In the genomic region with DNA sequence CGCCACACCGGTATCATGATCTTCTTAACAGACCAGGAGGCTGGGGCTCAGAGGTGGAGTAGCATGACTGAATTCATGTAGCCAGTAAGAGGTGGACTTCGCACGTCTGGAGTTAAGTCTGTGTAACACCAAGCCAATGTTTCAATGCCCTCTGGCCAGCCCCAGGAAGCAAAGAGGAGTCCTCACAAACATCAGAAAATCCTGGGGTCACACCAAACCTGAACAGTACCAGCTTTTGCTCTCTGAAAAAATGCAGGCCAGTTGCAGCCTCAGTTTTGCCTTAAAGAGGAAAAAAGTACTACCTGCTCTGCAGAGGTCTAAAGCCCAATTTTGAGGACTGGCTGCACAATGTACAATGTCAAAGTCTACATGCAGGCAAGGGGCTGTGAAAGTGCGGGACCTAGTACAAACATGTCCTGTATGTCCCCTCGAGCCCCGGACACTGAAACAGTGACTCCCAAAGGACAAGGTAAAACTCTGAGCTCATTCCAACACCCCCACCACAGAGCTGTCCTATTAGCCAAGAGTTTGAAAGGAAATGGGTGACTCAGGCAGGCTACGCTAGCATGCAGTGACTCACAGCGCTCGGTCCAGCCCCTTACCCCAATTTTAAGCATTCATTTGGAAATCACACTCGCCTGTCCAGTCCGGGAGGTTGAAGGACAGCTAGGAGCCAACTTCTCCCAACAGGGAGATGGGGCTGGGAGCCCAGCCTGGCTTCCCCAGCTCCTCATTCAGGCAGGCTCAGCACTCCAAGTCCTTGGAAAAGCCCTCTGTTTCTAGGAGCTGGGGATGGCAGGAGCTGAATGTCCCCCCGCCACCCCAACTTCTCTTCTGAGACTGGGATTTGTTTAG, we compare ENCODE assay signal across 8 cellular contexts. TPM values are rescaled to one million over a fixed set of nuclear protein-coding genes. Genes with fewer than 3 reads are reported as not detected.
DNase-seq lines count a peak whose midpoint lies in the region; ATAC-seq, FAIRE-seq and TF ChIP-seq lines count a peak whose summit lies in the region.

No MANE protein-coding gene starts in this region.

- TF ChIP-seq EP300 in suprapubic skin (IDR thresholded peaks at IDR 0.05) = no peak

- 27% methylated on average over 13 of the region's 13 CpGs for WGBS in suprapubic skin

- FAIRE-seq in HTR-8/SVneo (lab: Jason Lieb, UNC) (peak; percentile 94), kidney (lab: Jason Lieb, UNC) (no peak)

- peak overlapping the region; percentile 66 to 100 for H3K9ac ChIP-seq in kidney (ENCODE audit: low read length in 2 of 2)

- no peaks in the 10 kb centered on the region for H3K27me3 ChIP-seq in suprapubic skin

- H3K4me1 Mint-ChIP-seq in endothelial cell (ENCODE audit: unreplicated experiment) = peaks cover 57% of the 10 kb centered on the region

- DNase-seq in AG09319 (ENCODE audit: extremely low read depth, low read depth) (peak; percentile 63), HTR-8/SVneo (ENCODE audit: insufficient read length, low spot score) (peak; percentile 94), amygdala (lab: John Stamatoyannopoulos, UW) (peak in 36 of 56 donors; percentile 14 to 75 (median 42)), kidney (peak; percentile 86), suprapubic skin (ENCODE audit: low spot score in 2 of 2) (peak in 1 of 2 donors; percentile 85), endothelial cell (ENCODE audit: low spot score) (no peak)

- no peaks in the 10 kb centered on the region for H3K9me3 Mint-ChIP-seq in endothelial cell (ENCODE audit: unreplicated experiment)

- intact Hi-C loops in kidney (cut with DNase I) = no loop called here

- H3K27ac ChIP-seq in kidney (ENCODE audit: low read depth in 2 of 2, low read length in 2 of 2) = peak overlapping the region; percentile 96 to 99
- peak overlapping the region; percentile 94 for H3K27ac ChIP-seq in suprapubic skin

- no peak for ATAC-seq in GM21737 (IDR thresholded peaks at IDR 0.05; ENCODE audit: unreplicated experiment)
- ATAC-seq in HG03280 (IDR thresholded peaks at IDR 0.05; ENCODE audit: unreplicated experiment) = no peak

- peak in 1 of 2 donors; percentile 54 for TF ChIP-seq POLR2A in suprapubic skin (IDR thresholded peaks at IDR 0.05)

- TF ChIP-seq CTCF in AG09319 (IDR thresholded peaks at IDR 0.05; ENCODE audit: low read depth, low read length) (no peak), kidney (IDR thresholded peaks at IDR 0.05; ENCODE audit: borderline replicate concordance, extremely low read depth, insufficient read depth) (no peak), suprapubic skin (IDR thresholded peaks at IDR 0.05) (no peak), endothelial cell (IDR thresholded peaks at IDR 0.05; ENCODE audit: unreplicated experiment) (no peak)

- no peak overlapping the region for H3K4me3 Mint-ChIP-seq in endothelial cell (ENCODE audit: unreplicated experiment)

- H3K9me3 ChIP-seq in kidney (ENCODE audit: control insufficient read depth in 1 of 2, low read length in 2 of 2) (no peaks in the 10 kb centered on the region), suprapubic skin (no peaks in the 10 kb centered on the region)

- H3K36me3 ChIP-seq in kidney (ENCODE audit: control insufficient read depth in 1 of 2, insufficient read depth in 2 of 2, low read length in 2 of 2) = peaks cover 0 to 16% of the 10 kb centered on the region in 2 donors
- H3K36me3 ChIP-seq in suprapubic skin = no peaks in the 10 kb centered on the region

- no peaks in the 10 kb centered on the region for H3K27me3 Mint-ChIP-seq in endothelial cell (ENCODE audit: unreplicated experiment)

- peak overlapping the region; percentile 77 to 85 for H3K4me3 ChIP-seq in kidney (ENCODE audit: low read length in 2 of 2)
- H3K4me3 ChIP-seq in suprapubic skin = peak overlapping the region; percentile 75

- no peak overlapping the region for H3K27ac Mint-ChIP-seq in endothelial cell (ENCODE audit: unreplicated experiment)

- H3K4me1 ChIP-seq in kidney (ENCODE audit: control insufficient read depth in 1 of 2, insufficient read depth in 1 of 2, low read depth in 1 of 2, low read length in 2 of 2) (peaks cover 43 to 48% of the 10 kb centered on the region in 2 donors), suprapubic skin (peaks cover 90% of the 10 kb centered on the region)

- H3K36me3 Mint-ChIP-seq in endothelial cell (ENCODE audit: low read depth, unreplicated experiment) = no peaks in the 10 kb centered on the region

RNA-seq across cellular contexts. Expression of a gene that starts 4.1 kb away (rescaled TPM):
- total RNA-seq in kidney (397 TPM), suprapubic skin (100 to 1,000 TPM; 156 to 255 (median 216) TPM), endothelial cell (ENCODE audit: unreplicated experiment) (7.4 TPM)
- polyA plus RNA-seq in kidney (ENCODE audit: insufficient read depth, low read depth, low replicate concordance) = 242 TPM

RNA-seq across cellular contexts. Expression of a gene that starts 18.9 kb away (rescaled TPM):
- 38.7 TPM for total RNA-seq in kidney
- polyA plus RNA-seq in kidney (ENCODE audit: insufficient read depth, low read depth, low replicate concordance) = 39.8 TPM
- 10 to 100 TPM; 30.9 to 49.5 (median 38.7) TPM for total RNA-seq in suprapubic skin
- total RNA-seq in endothelial cell (ENCODE audit: unreplicated experiment) = 20.0 TPM

RNA-seq across cellular contexts. Expression of a gene that starts 34.0 kb away (rescaled TPM):
- total RNA-seq in kidney = not detected
- polyA plus RNA-seq in kidney (ENCODE audit: insufficient read depth, low read depth, low replicate concordance) = not detected
- under 1 TPM in 1 of 4 donors, not detected in 3; 0.32 TPM for total RNA-seq in suprapubic skin
- total RNA-seq in endothelial cell (ENCODE audit: unreplicated experiment) = not detected

RNA-seq across cellular contexts. Expression of a gene that starts 36.0 kb away (rescaled TPM):
- 0.19 TPM for total RNA-seq in kidney
- 0.19 TPM for polyA plus RNA-seq in kidney (ENCODE audit: insufficient read depth, low read depth, low replicate concordance)
- total RNA-seq in suprapubic skin = 1 to 10 TPM in 1 of 4 donors, under 1 TPM in 2, not detected in 1; 0.25 to 1.5 (median 0.94) TPM
- not detected for total RNA-seq in endothelial cell (ENCODE audit: unreplicated experiment)

RNA-seq across cellular contexts. Expression of a gene that starts 37.5 kb away (rescaled TPM):
- total RNA-seq in kidney = not detected
- not detected for polyA plus RNA-seq in kidney (ENCODE audit: insufficient read depth, low read depth, low replicate concordance)
- not detected for total RNA-seq in suprapubic skin
- not detected for total RNA-seq in endothelial cell (ENCODE audit: unreplicated experiment)

Comparison
In these comparisons a context has a peak if more than half of its experiments do, and no peak if none do; other contexts are left out.
1. RNA of a gene that starts 4.1 kb away (total RNA-seq): 397 TPM in kidney (single experiment) and 156 to 255 TPM in suprapubic skin; 7.4 TPM in endothelial cell (single experiment); every median in the first group is over 10 times any median in the second.